1 cellular context compared by ENCODE assay signal in genomic region chr22:30392661-30393321, GRCh38.
TF ChIP-seq lines count a peak whose summit lies in the region.

No MANE protein-coding gene starts in this region.

TF ChIP-seq in IMR-90, 13 proteins besides CTCF, POLR2A, EP300 and RAD21:
- no peak for TF ChIP-seq FOS (IDR thresholded peaks at IDR 0.05; ENCODE audit: low read depth, low read length)
- no peak for TF ChIP-seq MAZ (IDR thresholded peaks at IDR 0.05; ENCODE audit: borderline replicate concordance, low read depth, low read length)
- TF ChIP-seq MAFK (IDR thresholded peaks at IDR 0.05; ENCODE audit: low read depth, low read length), result no peak
- TF ChIP-seq RCOR1 (IDR thresholded peaks at IDR 0.05; ENCODE audit: insufficient replicate concordance, low read length), result no peak
- no peak for TF ChIP-seq NFE2L2 (IDR thresholded peaks at IDR 0.05; ENCODE audit: low read depth, low read length)
- no peak for TF ChIP-seq CHD1 (IDR thresholded peaks at IDR 0.05; ENCODE audit: low read depth, low read length)
- TF ChIP-seq MXI1 (IDR thresholded peaks at IDR 0.05; ENCODE audit: borderline replicate concordance, low read depth, low read length), result no peak
TF ChIP-seq in IMR-90: peak in this region for 0.
